In genomic region chr10:100679327-100679726, GRCh38 we compare ENCODE assay signal across 24 cellular contexts.
"Had no signal": no experiment of that assay in that cellular context is flagged by ENCODE, and none has a peak within 500 bp of the region (broad histone marks: within the 10 kb centered on the region; RNA-seq: fewer than 3 reads in every experiment).

No MANE protein-coding gene starts in this region.

- H3K36me3 ChIP-seq: colonic mucosa, esophagus muscularis mucosa, esophagus squamous epithelium, gastrocnemius medialis, gastroesophageal sphincter, heart left ventricle, heart right ventricle had no signal

- H3K4me1 ChIP-seq: colonic mucosa, foreskin keratinocyte, gastrocnemius medialis had no signal

- H3K9me3 Mint-ChIP-seq: dendritic cell treated with granulocyte-macrophage colony-stimulating factor and Interleukin-4, amounts not matched to agents 40 ng/mL and 50 ng/mL, for 4 days; endodermal cell had no signal

- H3K27ac Mint-ChIP-seq: dendritic cell treated with granulocyte-macrophage colony-stimulating factor and Interleukin-4, amounts not matched to agents 40 ng/mL and 50 ng/mL, for 4 days; effector memory CD8-positive, alpha-beta T cell; endodermal cell had no signal

- H3K4me3 Mint-ChIP-seq: dendritic cell treated with granulocyte-macrophage colony-stimulating factor and Interleukin-4, amounts not matched to agents 40 ng/mL and 50 ng/mL, for 4 days; effector memory CD8-positive, alpha-beta T cell; endodermal cell had no signal

- DNase-seq: colonic mucosa; cortex of kidney; dermis blood vessel endothelial cell; dorsolateral prefrontal cortex; effector CD4-positive, alpha-beta T cell; effector CD8-positive, alpha-beta T cell; effector memory CD4-positive, alpha-beta T cell; effector memory CD8-positive, alpha-beta T cell; endodermal cell; erythroblast; esophagus squamous epithelium; foreskin fibroblast; foreskin keratinocyte; foreskin melanocyte; gastrocnemius medialis; glutamatergic neuron; head of caudate nucleus; heart left ventricle; heart right ventricle had no signal

- H3K9me3 ChIP-seq: colonic mucosa, esophagus muscularis mucosa, esophagus squamous epithelium, gastrocnemius medialis, gastroesophageal sphincter, heart left ventricle, heart right ventricle had no signal

- H3K27ac ChIP-seq: colonic mucosa, coronary artery, dorsolateral prefrontal cortex, epithelial cell of prostate, esophagus muscularis mucosa, esophagus squamous epithelium, foreskin keratinocyte, gastrocnemius medialis, gastroesophageal sphincter, heart left ventricle, heart right ventricle had no signal

- H3K4me3 ChIP-seq: colonic mucosa, coronary artery, dorsolateral prefrontal cortex, esophagus muscularis mucosa, esophagus squamous epithelium, gastrocnemius medialis, gastroesophageal sphincter, heart left ventricle, heart right ventricle had no signal
